9 cellular contexts compared by ENCODE assay signal in the genomic region with DNA sequence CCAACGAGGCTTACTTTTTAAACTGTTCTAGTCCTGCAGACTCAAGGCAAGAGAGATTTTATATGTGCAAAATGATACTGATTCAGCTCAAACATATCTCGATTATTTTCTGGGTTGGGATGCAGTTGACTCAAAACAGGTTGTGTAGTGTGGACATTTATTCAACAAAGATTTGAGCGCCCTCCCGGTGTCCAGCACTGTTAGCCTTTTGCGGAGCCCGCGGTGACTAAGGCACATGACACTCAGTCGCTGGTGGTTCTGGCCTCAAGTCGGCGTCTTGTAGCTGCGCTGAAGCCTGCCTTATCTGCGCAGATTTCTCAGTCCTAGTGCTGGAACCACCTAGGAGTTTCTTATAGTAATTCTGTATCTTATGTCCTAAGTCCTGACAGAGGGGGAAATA. TPM values are rescaled to one million over a fixed set of nuclear protein-coding genes. Genes with fewer than 3 reads are reported as not detected.
DNase-seq lines count a peak whose midpoint lies in the region; ATAC-seq and TF ChIP-seq lines count a peak whose summit lies in the region.
"Had no signal": no experiment of that assay in that cellular context is flagged by ENCODE, and none has a peak within 500 bp of the region (broad histone marks: within the 10 kb centered on the region; RNA-seq: fewer than 3 reads in every experiment).

No MANE protein-coding gene starts in this region.

- TF ChIP-seq CTCF in cardiac fibroblast (IDR thresholded peaks at IDR 0.05; ENCODE audit: low read depth, low read length) (peak; percentile 43), gastrocnemius medialis (IDR thresholded peaks at IDR 0.05 in 4 of 5, conservative IDR thresholded peaks at IDR 0.05 in 1 of 5) (no peak)

- peaks cover 50% of the 10 kb centered on the region for H3K27me3 Mint-ChIP-seq in activated CD8-positive, alpha-beta memory T cell treated with anti-CD3 and anti-CD28 coated beads, Interleukin-2, amount 10 ng/mL, durations not matched to agents 7 days and 5 days
- H3K27me3 Mint-ChIP-seq in immature natural killer cell (ENCODE audit: low read depth in 3 of 3) = peaks cover 9 to 19% (median 14%) of the 10 kb centered on the region in 3 donors

- intact Hi-C loops in gastrocnemius medialis (cut with DNase I; ENCODE audit: low total_unique reads) = loop anchor here (5.0 kb wide), 1 partner anchor 85 kb away; no protein-coding TSS in a partner anchor

- no peaks in the 10 kb centered on the region for H3K36me3 ChIP-seq in gastrocnemius medialis

- no peaks in the 10 kb centered on the region for H3K36me3 Mint-ChIP-seq in activated CD8-positive, alpha-beta memory T cell treated with anti-CD3 and anti-CD28 coated beads, Interleukin-2, amount 10 ng/mL, durations not matched to agents 7 days and 5 days
- H3K36me3 Mint-ChIP-seq in immature natural killer cell = no peaks in the 10 kb centered on the region

- H3K9me3 ChIP-seq in gastrocnemius medialis = no peaks in the 10 kb centered on the region

- no peak for ATAC-seq in activated CD8-positive, alpha-beta memory T cell treated with anti-CD3 and anti-CD28 coated beads, Interleukin-2, amount 10 ng/mL, durations not matched to agents 7 days and 5 days
- ATAC-seq in gastrocnemius medialis (peak; percentile 58 to 62), GM18498 (IDR thresholded peaks at IDR 0.05; ENCODE audit: unreplicated experiment) (no peak)

- DNase-seq in activated CD8-positive, alpha-beta memory T cell treated with anti-CD3 and anti-CD28 coated beads, Interleukin-2, amount 10 ng/mL, durations not matched to agents 7 days and 5 days = no peak
- no peak for DNase-seq in activated CD8-positive, alpha-beta memory T cell treated with anti-CD3 and anti-CD28 coated beads, Interleukin-2, amount 50 U/mL, for 4 hours
- DNase-seq in NCI-H748 (lab: John Stamatoyannopoulos, UW; ENCODE audit: unreplicated experiment) = peak; percentile 84
- peak; percentile 69 to 85 for DNase-seq in cardiac fibroblast (ENCODE audit: low read depth in 2 of 2)
- no peak for DNase-seq in immature natural killer cell
- DNase-seq in gastrocnemius medialis = peak in 1 of 2 donors; percentile 17
- no peak for DNase-seq in activated gamma-delta T cell (lab: John Stamatoyannopoulos, UW)

- H3K4me1 ChIP-seq in gastrocnemius medialis = no peaks in the 10 kb centered on the region

- in situ Hi-C loops in gastrocnemius medialis (cut with MboI; ENCODE audit: low sequenced_read_pairs in 4 of 4) = no loop called here

- no peak for TF ChIP-seq POLR2A in gastrocnemius medialis (IDR thresholded peaks at IDR 0.05)

- H3K27ac ChIP-seq in gastrocnemius medialis = peak overlapping the region; percentile 67 to 80 (median 71)

- CTCF ChIA-PET in activated CD8-positive, alpha-beta memory T cell treated with anti-CD3 and anti-CD28 coated beads, Interleukin-2, amount 10 ng/mL, durations not matched to agents 7 days and 5 days (lab: Charles Lee) = interaction anchor here (0.6 kb wide), 1 partner anchor 51 kb away, joined by 3 read pairs; no protein-coding TSS in a partner anchor

- H3K27ac Mint-ChIP-seq in activated CD8-positive, alpha-beta memory T cell treated with anti-CD3 and anti-CD28 coated beads, Interleukin-2, amount 10 ng/mL, durations not matched to agents 7 days and 5 days = no peak overlapping the region
- no peak overlapping the region for H3K27ac Mint-ChIP-seq in immature natural killer cell
- H3K27ac Mint-ChIP-seq: dendritic cell treated with granulocyte-macrophage colony-stimulating factor and Interleukin-4, amounts not matched to agents 40 ng/mL and 50 ng/mL, for 4 days had no signal

- peaks cover 4 to 19% (median 10%) of the 10 kb centered on the region in 3 donors for H3K27me3 ChIP-seq in gastrocnemius medialis

- H3K9me3 Mint-ChIP-seq in activated CD8-positive, alpha-beta memory T cell treated with anti-CD3 and anti-CD28 coated beads, Interleukin-2, amount 10 ng/mL, durations not matched to agents 7 days and 5 days (ENCODE audit: low read depth) = no peaks in the 10 kb centered on the region
- H3K9me3 Mint-ChIP-seq in immature natural killer cell = peaks cover 10 to 48% (median 25%) of the 10 kb centered on the region in 6 donors
- H3K9me3 Mint-ChIP-seq: dendritic cell treated with granulocyte-macrophage colony-stimulating factor and Interleukin-4, amounts not matched to agents 40 ng/mL and 50 ng/mL, for 4 days had no signal

- peak overlapping the region; percentile 86 to 91 for H3K4me3 ChIP-seq in cardiac fibroblast (replicated peaks in 1 of 2; ENCODE audit: low read depth in 2 of 2, low read length in 2 of 2)
- peak overlapping the region; percentile 65 to 82 (median 68) for H3K4me3 ChIP-seq in gastrocnemius medialis

- peak overlapping the region; percentile 37 for H3K4me3 Mint-ChIP-seq in activated CD8-positive, alpha-beta memory T cell treated with anti-CD3 and anti-CD28 coated beads, Interleukin-2, amount 10 ng/mL, durations not matched to agents 7 days and 5 days
- H3K4me3 Mint-ChIP-seq in immature natural killer cell = peak overlapping the region; percentile 21 to 66 (median 35)

- H3K4me1 Mint-ChIP-seq in activated CD8-positive, alpha-beta memory T cell treated with anti-CD3 and anti-CD28 coated beads, Interleukin-2, amount 10 ng/mL, durations not matched to agents 7 days and 5 days = peaks cover 7% of the 10 kb centered on the region
- H3K4me1 Mint-ChIP-seq in immature natural killer cell = no peaks in the 10 kb centered on the region

RNA-seq across cellular contexts. Expression of a gene that starts 0.9 kb away (rescaled TPM):
- not detected for total RNA-seq in activated CD8-positive, alpha-beta memory T cell treated with anti-CD3 and anti-CD28 coated beads, Interleukin-2, amount 10 ng/mL, durations not matched to agents 7 days and 5 days
- polyA plus RNA-seq in immature natural killer cell = not detected
- total RNA-seq in gastrocnemius medialis = 1 to 10 TPM; 2.1 to 3.7 (median 2.8) TPM

Comparison
In these comparisons a context has a peak if more than half of its experiments do, and no peak if none do; other contexts are left out.
1. ATAC-seq: peak in gastrocnemius medialis (2 of 2); none in activated CD8-positive, alpha-beta memory T cell treated with anti-CD3 and anti-CD28 coated beads, Interleukin-2, amount 10 ng/mL, durations not matched to agents 7 days and 5 days (single experiment) and GM18498 (single experiment).
2. DNase-seq: peak in NCI-H748 (single experiment) and cardiac fibroblast (2 of 2); none in activated CD8-positive, alpha-beta memory T cell treated with anti-CD3 and anti-CD28 coated beads, Interleukin-2, amount 10 ng/mL, durations not matched to agents 7 days and 5 days (single experiment), activated CD8-positive, alpha-beta memory T cell treated with anti-CD3 and anti-CD28 coated beads, Interleukin-2, amount 50 U/mL, for 4 hours (single experiment), immature natural killer cell (0 of 3) and activated gamma-delta T cell (single experiment).